Comparison of ENCODE assay signal across 9 cellular contexts in the genomic region with DNA sequence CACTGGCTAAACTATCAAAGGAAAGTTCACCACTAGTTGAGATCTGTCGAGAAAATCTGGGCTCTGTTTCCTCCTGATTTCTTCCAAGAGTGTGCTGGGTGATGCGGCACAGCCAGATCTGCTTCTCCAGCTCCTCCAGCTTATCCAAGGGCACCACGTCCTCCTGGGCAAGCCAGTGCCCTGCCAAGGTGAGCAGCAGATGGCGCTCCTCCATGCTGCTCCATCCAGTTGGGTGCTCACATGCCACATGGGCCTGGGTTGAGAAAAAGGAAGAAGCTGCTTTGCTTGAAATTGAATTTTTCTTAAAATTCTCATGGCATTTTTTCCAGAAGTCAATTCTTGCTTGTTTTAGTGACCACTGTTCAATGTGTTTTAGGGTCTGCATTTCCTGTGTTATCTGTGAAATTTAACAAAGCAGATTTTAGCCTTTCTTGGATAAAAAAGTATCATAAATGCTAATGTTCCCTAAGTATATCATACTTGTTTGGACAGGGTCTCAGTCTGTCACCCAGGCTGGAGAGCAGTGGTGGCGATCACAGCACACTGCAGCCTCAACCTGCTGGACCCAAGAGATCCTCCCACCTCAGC. TPM values are rescaled to one million over a fixed set of nuclear protein-coding genes. Genes with fewer than 3 reads are reported as not detected.
DNase-seq lines count a peak whose midpoint lies in the region; ATAC-seq and TF ChIP-seq lines count a peak whose summit lies in the region.
"Had no signal": no experiment of that assay in that cellular context is flagged by ENCODE, and none has a peak within 500 bp of the region (broad histone marks: within the 10 kb centered on the region; RNA-seq: fewer than 3 reads in every experiment).

No MANE protein-coding gene starts in this region.

- 0 out of 2 replicates have a peak, but pooled peaks cover 3% of the 10 kb centered on the region for H3F3A ChIP-seq in SU-DHL-6 (ENCODE audit: insufficient read depth)

- no peaks in the 10 kb centered on the region for H4K20me1 ChIP-seq in SU-DHL-6 (ENCODE audit: low read depth, low read length)

- no peak overlapping the region for H2AFZ ChIP-seq in SU-DHL-6 (ENCODE audit: low read depth, low read length, severe bottlenecking)

- 92% methylated on average over 5 of the region's 5 CpGs for WGBS in liver

- no peaks in the 10 kb centered on the region for H3K79me2 ChIP-seq in SU-DHL-6 (ENCODE audit: insufficient read depth, low read length)

- H3K4me3 ChIP-seq in SU-DHL-6 (ENCODE audit: insufficient read depth, low read length, poor library complexity, severe bottlenecking) (no peak overlapping the region), astrocyte of the cerebellum (ENCODE audit: low read depth, low read length) (no peak overlapping the region), liver (ENCODE audit: low read depth in 1 of 3, low read length in 3 of 3) (no peak overlapping the region)
- H3K4me3 ChIP-seq: ovary had no signal

- ATAC-seq in GM18909 (IDR thresholded peaks at IDR 0.05; ENCODE audit: poor library complexity, unreplicated experiment) = no peak

- DNase-seq in AG08396 (ENCODE audit: low spot score) (peak; percentile 25), GM13977 (ENCODE audit: low spot score) (no peak), astrocyte of the cerebellum (ENCODE audit: low read depth) (no peak), HK-2 (ENCODE audit: unreplicated experiment) (no peak)
- DNase-seq in stimulated activated naive CD4-positive, alpha-beta T cell treated with Interleukin-2 at 50 U/mL for 16 hours (lab: John Stamatoyannopoulos, UW) = peak; percentile 40

- H3K27me3 ChIP-seq in SU-DHL-6 (ENCODE audit: low read length) (no peaks in the 10 kb centered on the region), liver (ENCODE audit: control insufficient read depth in 4 of 4, insufficient read depth in 4 of 4, low read length in 3 of 4) (no peaks in the 10 kb centered on the region)
- H3K27me3 ChIP-seq: ovary had no signal

- TF ChIP-seq RAD21 in liver (IDR thresholded peaks at IDR 0.05) = peak; percentile 30 to 59

- no peak overlapping the region for H3K4me2 ChIP-seq in SU-DHL-6 (ENCODE audit: low read depth, low read length, poor library complexity, severe bottlenecking)

- TF ChIP-seq CTCF in GM13977 (IDR thresholded peaks at IDR 0.05; ENCODE audit: extremely low read depth, insufficient read depth, missing control alignments) = peak; percentile 65
- TF ChIP-seq CTCF in SU-DHL-6 (IDR thresholded peaks at IDR 0.05; ENCODE audit: insufficient read depth, low read length, poor library complexity, severe bottlenecking) = peak; percentile 74
- peak; percentile 36 for TF ChIP-seq CTCF in astrocyte of the cerebellum (IDR thresholded peaks at IDR 0.05; ENCODE audit: low read depth, low read length, missing control alignments)
- peak; percentile 18 for TF ChIP-seq CTCF in liver (IDR thresholded peaks at IDR 0.05; ENCODE audit: low read depth, low read length, missing input control)

- no peak overlapping the region for H3K27ac ChIP-seq in SU-DHL-6 (ENCODE audit: low read depth, low read length)
- H3K27ac ChIP-seq in liver (ENCODE audit: low read depth in 1 of 2, low read length in 2 of 2) = no peak overlapping the region
- H3K27ac ChIP-seq: ovary had no signal

- no peaks in the 10 kb centered on the region for H3K4me1 ChIP-seq in liver (ENCODE audit: control insufficient read depth in 4 of 4, insufficient read depth in 4 of 4, low read length in 3 of 4)

- no peak overlapping the region for H3K9ac ChIP-seq in SU-DHL-6 (ENCODE audit: low read length)
- H3K9ac ChIP-seq in liver (ENCODE audit: low read depth in 1 of 2, low read length in 2 of 2) = no peak overlapping the region

- H3K9me3 ChIP-seq in SU-DHL-6 (ENCODE audit: insufficient read depth, low read length) = no peaks in the 10 kb centered on the region
- H3K9me3 ChIP-seq in liver (ENCODE audit: control insufficient read depth in 4 of 4, low read length in 3 of 4) = peaks cover 0 to 4% (median 0%) of the 10 kb centered on the region in 4 donors
- H3K9me3 ChIP-seq: ovary had no signal

- H3K9me2 ChIP-seq in SU-DHL-6 (replicated peaks; ENCODE audit: insufficient read depth, low read length) = no peaks in the 10 kb centered on the region

- H3K36me3 ChIP-seq in SU-DHL-6 (ENCODE audit: low read length) (peaks cover 17% of the 10 kb centered on the region), liver (ENCODE audit: control insufficient read depth in 4 of 4, insufficient read depth in 3 of 4, low read depth in 1 of 4, low read length in 3 of 4) (peaks cover 12 to 60% (median 52%) of the 10 kb centered on the region in 4 donors)
- H3K36me3 ChIP-seq: ovary had no signal

- in situ Hi-C loops in GM13977 (cut with MboI; ENCODE audit: low pct_unique_long_range_greater_than_20kb, low sequenced_read_pairs, unreplicated experiment) = loop anchor here (25.0 kb wide), 1 partner anchor 353 kb away; no protein-coding TSS in a partner anchor
- in situ Hi-C loops in astrocyte of the cerebellum (cut with HindIII; ENCODE audit: low sequenced_read_pairs) = no loop called here

TF ChIP-seq in liver, 16 proteins besides CTCF, POLR2A, EP300 and RAD21:
- no peak for TF ChIP-seq NR2F2 (IDR thresholded peaks at IDR 0.05)
- TF ChIP-seq HNF4G (IDR thresholded peaks at IDR 0.05) = no peak
- no peak for TF ChIP-seq RXRA (IDR thresholded peaks at IDR 0.05)
- TF ChIP-seq ATF3 (IDR thresholded peaks at IDR 0.05) = no peak
- no peak for TF ChIP-seq GABPA (IDR thresholded peaks at IDR 0.05 in 1 of 2, conservative IDR thresholded peaks at IDR 0.05 in 1 of 2)
- TF ChIP-seq, protein P1, sequence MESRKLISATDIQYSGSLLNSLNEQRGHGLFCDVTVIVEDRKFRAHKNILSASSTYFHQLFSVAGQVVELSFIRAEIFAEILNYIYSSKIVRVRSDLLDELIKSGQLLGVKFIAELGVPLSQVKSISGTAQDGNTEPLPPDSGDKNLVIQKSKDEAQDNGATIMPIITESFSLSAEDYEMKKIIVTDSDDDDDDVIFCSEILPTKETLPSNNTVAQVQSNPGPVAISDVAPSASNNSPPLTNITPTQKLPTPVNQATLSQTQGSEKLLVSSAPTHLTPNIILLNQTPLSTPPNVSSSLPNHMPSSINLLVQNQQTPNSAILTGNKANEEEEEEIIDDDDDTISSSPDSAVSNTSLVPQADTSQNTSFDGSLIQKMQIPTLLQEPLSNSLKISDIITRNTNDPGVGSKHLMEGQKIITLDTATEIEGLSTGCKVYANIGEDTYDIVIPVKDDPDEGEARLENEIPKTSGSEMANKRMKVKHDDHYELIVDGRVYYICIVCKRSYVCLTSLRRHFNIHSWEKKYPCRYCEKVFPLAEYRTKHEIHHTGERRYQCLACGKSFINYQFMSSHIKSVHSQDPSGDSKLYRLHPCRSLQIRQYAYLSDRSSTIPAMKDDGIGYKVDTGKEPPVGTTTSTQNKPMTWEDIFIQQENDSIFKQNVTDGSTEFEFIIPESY (IDR thresholded peaks at IDR 0.05) = no peak
- TF ChIP-seq FOXA1 (IDR thresholded peaks at IDR 0.05) = no peak
- no peak for TF ChIP-seq YY1 (IDR thresholded peaks at IDR 0.05)
- TF ChIP-seq JUND (IDR thresholded peaks at IDR 0.05) = no peak
- no peak for TF ChIP-seq SP1 (IDR thresholded peaks at IDR 0.05)
- TF ChIP-seq EGR1 (IDR thresholded peaks at IDR 0.05; ENCODE audit: low read depth in 2 of 2) = no peak
- no peak for TF ChIP-seq FOXA2 (IDR thresholded peaks at IDR 0.05)
- no peak for TF ChIP-seq REST (IDR thresholded peaks at IDR 0.05)
- no peak for TF ChIP-seq HNF4A (conservative IDR thresholded peaks at IDR 0.05)
- no peak for TF ChIP-seq MAX (IDR thresholded peaks at IDR 0.05)
- no peak for TF ChIP-seq TAF1 (conservative IDR thresholded peaks at IDR 0.05)

RNA-seq across cellular contexts. Expression of gene EIF3J, which starts 47.3 kb away (rescaled TPM):
- total RNA-seq in liver = 10 to 100 TPM; 39.5 to 49.9 TPM
- 10 to 100 TPM; 23.5 to 39.7 TPM for polyA plus RNA-seq in liver

Comparison
In these comparisons a context has a peak if more than half of its experiments do, and no peak if none do; other contexts are left out.
1. DNase-seq: peak in AG08396 (single experiment) and stimulated activated naive CD4-positive, alpha-beta T cell treated with Interleukin-2 at 50 U/mL for 16 hours (single experiment); none in GM13977 (single experiment), astrocyte of the cerebellum (single experiment) and HK-2 (single experiment).
2. CTCF ChIP-seq: peak in every context shown above with its lines; median percentile 74 in SU-DHL-6; 65 in GM13977; 36 in astrocyte of the cerebellum; 18 in liver.